ENCODE assay signal across 16 cellular contexts in genomic region chr1:173302366-173302765, GRCh38.
DNase-seq lines count a peak whose midpoint lies in the region; ATAC-seq, FAIRE-seq and TF ChIP-seq lines count a peak whose summit lies in the region.
"Had no signal": no experiment of that assay in that cellular context is flagged by ENCODE, and none has a peak within 500 bp of the region (broad histone marks: within the 10 kb centered on the region; RNA-seq: fewer than 3 reads in every experiment).

No MANE protein-coding gene starts in this region.

- no peak for TF ChIP-seq CTCF in astrocyte (IDR thresholded peaks at IDR 0.05; ENCODE audit: insufficient read depth, low read depth, low read length)
- no peak for TF ChIP-seq CTCF in fibroblast of the aortic adventitia (IDR thresholded peaks at IDR 0.05; ENCODE audit: insufficient read depth, low read length)
- TF ChIP-seq CTCF in neural progenitor cell (IDR thresholded peaks at IDR 0.05), result no peak
- TF ChIP-seq CTCF in SK-N-SH (IDR thresholded peaks at IDR 0.05), result no peak
- no peak for TF ChIP-seq CTCF in PC-3 (conservative IDR thresholded peaks at IDR 0.05; ENCODE audit: low read depth, low read length)

- H3K4me1 ChIP-seq in astrocyte (ENCODE audit: insufficient read depth, low read length) (no peaks in the 10 kb centered on the region), neural progenitor cell (peaks cover 42% of the 10 kb centered on the region), SK-N-SH (ENCODE audit: control insufficient read depth in 1 of 2, insufficient read depth in 2 of 2, low read depth in 1 of 2, low read length in 1 of 2) (no peaks in the 10 kb centered on the region; a peak in 1 of 4 replicates), PC-3 (ENCODE audit: insufficient read depth, low read length) (peaks cover 19% of the 10 kb centered on the region)
- H3K4me1 ChIP-seq: BE2C, Caco-2 had no signal

- intact Hi-C loops in PC-3 (cut with micrococcal nuclease), result no loop called here

- 55% methylated on average over 1 of the region's 1 CpG for WGBS in SK-N-SH (ENCODE audit: low lambda C conversion rate)

- H3F3A ChIP-seq in neural progenitor cell (ENCODE audit: low read depth) (peaks cover 28% of the 10 kb centered on the region), SK-N-SH (replicated peaks; ENCODE audit: insufficient read depth) (no peaks in the 10 kb centered on the region), PC-3 (ENCODE audit: low read length, unreplicated experiment) (no peaks in the 10 kb centered on the region)

- no peak for TF ChIP-seq EP300 in SK-N-SH (IDR thresholded peaks at IDR 0.05; ENCODE audit: borderline replicate concordance in 1 of 2, low read depth in 1 of 2, low read length in 1 of 2)

- peaks cover 2% of the 10 kb centered on the region for H3K36me3 Mint-ChIP-seq in astrocyte (ENCODE audit: low read depth, unreplicated experiment)
- no peaks in the 10 kb centered on the region for H3K36me3 Mint-ChIP-seq in neural progenitor cell
- H3K36me3 Mint-ChIP-seq: CD4-positive, CD25-positive, alpha-beta regulatory T cell had no signal

- H3K9me2 ChIP-seq in SK-N-SH, result no peaks in the 10 kb centered on the region
- peaks cover 7% of the 10 kb centered on the region; the same call in 1 of the 2 replicates for H3K9me2 ChIP-seq in PC-3 (replicated peaks; ENCODE audit: low read length)

- H3K4me3 ChIP-seq in astrocyte (ENCODE audit: insufficient read depth, low read depth, low read length) (no peak overlapping the region), fibroblast of the aortic adventitia (ENCODE audit: low read depth, low read length) (no peak overlapping the region), neural progenitor cell (no peak overlapping the region), SK-N-SH (ENCODE audit: low read depth in 2 of 2, low read length in 1 of 2) (no peak overlapping the region), PC-3 (ENCODE audit: low read length) (no peak overlapping the region)

- H3K27ac Mint-ChIP-seq in astrocyte (ENCODE audit: unreplicated experiment) (no peak overlapping the region), neural progenitor cell (no peak overlapping the region)
- H3K27ac Mint-ChIP-seq: CD4-positive, CD25-positive, alpha-beta regulatory T cell had no signal

- H3K27me3 ChIP-seq in astrocyte (ENCODE audit: insufficient read depth, low read length) (no peaks in the 10 kb centered on the region), neural progenitor cell (no peaks in the 10 kb centered on the region), SK-N-SH (ENCODE audit: insufficient read depth) (no peaks in the 10 kb centered on the region), PC-3 (ENCODE audit: low read length) (no peaks in the 10 kb centered on the region)
- H3K27me3 ChIP-seq: BE2C had no signal

- H4K20me1 ChIP-seq in astrocyte (ENCODE audit: insufficient read depth, low read length) (no peaks in the 10 kb centered on the region), neural progenitor cell (ENCODE audit: low read depth) (no peaks in the 10 kb centered on the region), SK-N-SH (ENCODE audit: insufficient read depth) (no peaks in the 10 kb centered on the region), PC-3 (ENCODE audit: low read length) (no peaks in the 10 kb centered on the region)

- H3K4me1 Mint-ChIP-seq in astrocyte (ENCODE audit: low read depth, unreplicated experiment) (peaks cover 27% of the 10 kb centered on the region), neural progenitor cell (peaks cover 12% of the 10 kb centered on the region)

- H2AFZ ChIP-seq in astrocyte (ENCODE audit: low read depth, low read length) (no peak overlapping the region), neural progenitor cell (replicated peaks) (no peak overlapping the region), SK-N-SH (ENCODE audit: low read depth) (no peak overlapping the region), PC-3 (ENCODE audit: low read length) (no peak overlapping the region)

- H3K79me2 ChIP-seq in astrocyte (ENCODE audit: insufficient read depth, low read length) (no peaks in the 10 kb centered on the region), neural progenitor cell (ENCODE audit: low read depth) (no peaks in the 10 kb centered on the region), SK-N-SH (ENCODE audit: insufficient read depth) (no peaks in the 10 kb centered on the region), PC-3 (ENCODE audit: low read length) (no peaks in the 10 kb centered on the region)

- H3K4me3 Mint-ChIP-seq in astrocyte (ENCODE audit: unreplicated experiment), result no peak overlapping the region
- H3K4me3 Mint-ChIP-seq in neural progenitor cell, result no peak overlapping the region
- H3K4me3 Mint-ChIP-seq: CD4-positive, CD25-positive, alpha-beta regulatory T cell; H9 had no signal

- peak; percentile 9 for FAIRE-seq in astrocyte (lab: Jason Lieb, UNC)
- FAIRE-seq: A204.1, G401.6 had no signal

- no peak for ATAC-seq in PC-3
- no peak for ATAC-seq in GM19395 (IDR thresholded peaks at IDR 0.05; ENCODE audit: unreplicated experiment)

- DNase-seq in astrocyte (ENCODE audit: low read depth), result peak; percentile 41
- DNase-seq in fibroblast of the aortic adventitia (ENCODE audit: low read depth), result peak; percentile 22
- no peak for DNase-seq in neural progenitor cell (ENCODE audit: low spot score)
- DNase-seq in NCI-H82 (lab: John Stamatoyannopoulos, UW), result no peak
- no peak for DNase-seq in SK-N-SH
- no peak for DNase-seq in PC-3
- DNase-seq: ACHN; BE2C; C1 segment of cervical spinal cord; Caco-2; CD4-positive, CD25-positive, alpha-beta regulatory T cell; GOT3; H9 had no signal

- POLR2A ChIA-PET in SK-N-SH (lab: Yijun Ruan, JAX) (no interaction called here), PC-3 (lab: Charles Lee; ENCODE audit: unreplicated experiment) (no interaction called here)

- no peaks in the 10 kb centered on the region for H3K27me3 Mint-ChIP-seq in astrocyte (ENCODE audit: low read depth, unreplicated experiment)
- H3K27me3 Mint-ChIP-seq in neural progenitor cell (ENCODE audit: insufficient read depth, low read depth), result peaks cover 4% of the 10 kb centered on the region
- H3K27me3 Mint-ChIP-seq: CD4-positive, CD25-positive, alpha-beta regulatory T cell had no signal

- TF ChIP-seq RAD21 in SK-N-SH (IDR thresholded peaks at IDR 0.05; ENCODE audit: low read length), result no peak

- CTCF ChIA-PET in SK-N-SH (lab: Yijun Ruan, JAX), result no interaction called here
- CTCF ChIA-PET in PC-3 (lab: Charles Lee), result no interaction called here

- BruUV-seq in PC-3 (replicated peaks; lab: Mats Ljungman, UMichigan), result no TSS peak

- H3K27ac ChIP-seq in astrocyte (ENCODE audit: low read depth, low read length), result no peak overlapping the region
- H3K27ac ChIP-seq in neural progenitor cell, result peak overlapping the region; percentile 81
- no peak overlapping the region for H3K27ac ChIP-seq in SK-N-SH (ENCODE audit: low read depth in 2 of 2, low read length in 1 of 2)
- H3K27ac ChIP-seq in PC-3 (ENCODE audit: low read length), result no peak overlapping the region

- H3K9me3 Mint-ChIP-seq in astrocyte (ENCODE audit: unreplicated experiment), result peaks cover 6% of the 10 kb centered on the region
- H3K9me3 Mint-ChIP-seq in neural progenitor cell, result no peaks in the 10 kb centered on the region
- H3K9me3 Mint-ChIP-seq: H9 had no signal

- H3K9ac ChIP-seq in astrocyte (ENCODE audit: low read length), result no peak overlapping the region
- H3K9ac ChIP-seq in neural progenitor cell, result no peak overlapping the region
- no peak overlapping the region for H3K9ac ChIP-seq in SK-N-SH
- H3K9ac ChIP-seq in PC-3 (ENCODE audit: low read length), result no peak overlapping the region

- H3K4me2 ChIP-seq in astrocyte (ENCODE audit: low read length), result no peak overlapping the region
- peak overlapping the region; percentile 46 for H3K4me2 ChIP-seq in neural progenitor cell
- H3K4me2 ChIP-seq in SK-N-SH, result no peak overlapping the region
- no peak overlapping the region for H3K4me2 ChIP-seq in PC-3 (ENCODE audit: low read length)

- H3K36me3 ChIP-seq in astrocyte (ENCODE audit: insufficient read depth, low read length) (no peaks in the 10 kb centered on the region), neural progenitor cell (no peaks in the 10 kb centered on the region), SK-N-SH (replicated peaks in 1 of 2; ENCODE audit: control insufficient read depth in 1 of 2, insufficient read depth in 2 of 2, low read length in 1 of 2) (no peaks in the 10 kb centered on the region), PC-3 (ENCODE audit: low read depth, low read length) (no peaks in the 10 kb centered on the region)
- H3K36me3 ChIP-seq: BE2C had no signal

- H3K9me3 ChIP-seq in astrocyte (ENCODE audit: insufficient read depth, low read depth, low read length), result no peaks in the 10 kb centered on the region
- no peaks in the 10 kb centered on the region for H3K9me3 ChIP-seq in neural progenitor cell (ENCODE audit: low read depth)
- no peaks in the 10 kb centered on the region for H3K9me3 ChIP-seq in SK-N-SH
- no peaks in the 10 kb centered on the region for H3K9me3 ChIP-seq in PC-3 (ENCODE audit: low read length)
- H3K9me3 ChIP-seq: BE2C, Caco-2 had no signal

TF ChIP-seq in SK-N-SH, 30 proteins besides CTCF, POLR2A, EP300 and RAD21 (continues in another document):
- TF ChIP-seq MEF2A (IDR thresholded peaks at IDR 0.05; ENCODE audit: borderline replicate concordance, low read depth) (no peak), USF1 (IDR thresholded peaks at IDR 0.05; ENCODE audit: borderline replicate concordance, low read depth) (no peak), POLR2AphosphoS5 (IDR thresholded peaks at IDR 0.05; ENCODE audit: low read depth, low read length) (no peak), NFIC (IDR thresholded peaks at IDR 0.05; ENCODE audit: borderline replicate concordance) (no peak), YY1 (IDR thresholded peaks at IDR 0.05; ENCODE audit: low read depth) (no peak), JUND (IDR thresholded peaks at IDR 0.05) (no peak)

Comparison
In these comparisons a context has a peak if more than half of its experiments do, and no peak if none do; other contexts are left out.
1. DNase-seq: peak in astrocyte (single experiment) and fibroblast of the aortic adventitia (single experiment); none in neural progenitor cell (single experiment), NCI-H82 (single experiment), SK-N-SH (single experiment) and PC-3 (single experiment).